Comparison of ENCODE assay signal across 10 cellular contexts in genomic region chr22:30420401-30421178, GRCh38. TPM values are rescaled to one million over a fixed set of nuclear protein-coding genes. Genes with fewer than 3 reads are reported as not detected.
DNase-seq lines count a peak whose midpoint lies in the region; ATAC-seq and TF ChIP-seq lines count a peak whose summit lies in the region.
"Had no signal": no experiment of that assay in that cellular context is flagged by ENCODE, and none has a peak within 500 bp of the region (broad histone marks: within the 10 kb centered on the region; RNA-seq: fewer than 3 reads in every experiment).

No MANE protein-coding gene starts in this region.

- TF ChIP-seq CTCF in AG09309 (IDR thresholded peaks at IDR 0.05; ENCODE audit: control insufficient read depth, insufficient read depth, low read depth, low read length, missing control alignments) (no peak), choroid plexus epithelial cell (conservative IDR thresholded peaks at IDR 0.05; ENCODE audit: low read depth, low read length) (no peak)

- peak; percentile 59 for DNase-seq in AG09309 (ENCODE audit: low read depth)
- peak; percentile 88 for DNase-seq in M059J (ENCODE audit: low read depth)
- peak; percentile 89 for DNase-seq in choroid plexus epithelial cell (ENCODE audit: low read depth)
- DNase-seq in midbrain (lab: John Stamatoyannopoulos, UW), result peak; percentile 29
- DNase-seq in retina, result no peak
- DNase-seq in middle frontal gyrus (ENCODE audit: extremely low spot score, low spot score), result no peak
- DNase-seq in stimulated activated CD4-positive, alpha-beta T cell treated with anti-CD3 and anti-CD28 coated beads, Interleukin-1b, Interleukin-23, amount 100 ng/mL, for 48 hours, result no peak
- DNase-seq: effector memory CD8-positive, alpha-beta T cell; upper lobe of right lung had no signal

- no peak for ATAC-seq in HG03095 (IDR thresholded peaks at IDR 0.05; ENCODE audit: unreplicated experiment)
- ATAC-seq: effector memory CD8-positive, alpha-beta T cell; upper lobe of right lung had no signal

- H3K4me3 ChIP-seq in AG09309 (ENCODE audit: control insufficient read depth, low read depth, low read length) (no peak overlapping the region), choroid plexus epithelial cell (ENCODE audit: low read depth, low read length) (no peak overlapping the region)
- H3K4me3 ChIP-seq: upper lobe of right lung had no signal

RNA-seq across cellular contexts. Expression of gene MTFP1, which starts 5.0 kb away (rescaled TPM):
- 10.0 and 12.1 TPM in 2 replicates for total RNA-seq in M059J (2014; rRNA removed; shearing (Covaris generic))

RNA-seq across cellular contexts. Expression of gene SEC14L2, which starts 23.8 kb away (rescaled TPM):
- 15.1 and 31.3 TPM in 2 replicates for total RNA-seq in M059J (2014; rRNA removed; shearing (Covaris generic))

RNA-seq across cellular contexts. Expression of gene RNF215, which starts 33.4 kb away (rescaled TPM):
- total RNA-seq in M059J (2014; rRNA removed; shearing (Covaris generic)), result 15.1 and 17.4 TPM in 2 replicates

RNA-seq across cellular contexts. Expression of gene SEC14L3, which starts 51.2 kb away (rescaled TPM):
- total RNA-seq in M059J (2014; rRNA removed; shearing (Covaris generic)), result not detected in 2 replicates
- total RNA-seq: upper lobe of right lung had no signal

Comparison
In these comparisons a context has a peak if more than half of its experiments do, and no peak if none do; other contexts are left out.
1. DNase-seq: peak in AG09309 (single experiment), M059J (single experiment), choroid plexus epithelial cell (single experiment) and midbrain (single experiment); none in retina (single experiment), middle frontal gyrus (single experiment) and stimulated activated CD4-positive, alpha-beta T cell treated with anti-CD3 and anti-CD28 coated beads, Interleukin-1b, Interleukin-23, amount 100 ng/mL, for 48 hours (single experiment).